24 cellular contexts compared by ENCODE assay signal in genomic region chr12:116196226-116196625, GRCh38.
DNase-seq lines count a peak whose midpoint lies in the region; ATAC-seq and TF ChIP-seq lines count a peak whose summit lies in the region.
"Had no signal": no experiment of that assay in that cellular context is flagged by ENCODE, and none has a peak within 500 bp of the region (broad histone marks: within the 10 kb centered on the region; RNA-seq: fewer than 3 reads in every experiment).

No MANE protein-coding gene starts in this region.

- no peaks in the 10 kb centered on the region for H3K27me3 ChIP-seq in Loucy (ENCODE audit: insufficient read depth, low read length, poor library complexity, severe bottlenecking)
- no peaks in the 10 kb centered on the region for H3K27me3 ChIP-seq in SK-N-SH (ENCODE audit: insufficient read depth)
- H3K27me3 ChIP-seq: BLaER1, esophagus squamous epithelium, uterus had no signal

- H3F3A ChIP-seq in Loucy (ENCODE audit: low read depth) (no peaks in the 10 kb centered on the region), SK-N-SH (replicated peaks; ENCODE audit: insufficient read depth) (peaks cover 11% of the 10 kb centered on the region)

- H3K4me2 ChIP-seq in Loucy (ENCODE audit: low read depth, low read length, poor library complexity, severe bottlenecking) (peak overlapping the region; percentile 79), SK-N-SH (no peak overlapping the region)

- H3K9me2 ChIP-seq in Loucy (replicated peaks; ENCODE audit: low read depth, low read length), result no peaks in the 10 kb centered on the region
- no peaks in the 10 kb centered on the region for H3K9me2 ChIP-seq in SK-N-SH

- H3K36me3 Mint-ChIP-seq in activated T-cell treated with anti-CD3 and anti-CD28 coated beads, Interleukin-2, amount 50 U/mL, for 24 hours (ENCODE audit: low read depth), result no peaks in the 10 kb centered on the region
- H3K36me3 Mint-ChIP-seq in activated T-cell treated with anti-CD3 and anti-CD28 coated beads, Interleukin-2, amount 50 U/mL, for 72 hours (ENCODE audit: insufficient read depth in 2 of 2), result no peaks in the 10 kb centered on the region
- H3K36me3 Mint-ChIP-seq in progenitor cell of endocrine pancreas (ENCODE audit: insufficient read depth), result no peaks in the 10 kb centered on the region

- TF ChIP-seq POLR2A in erythroblast (IDR thresholded peaks at IDR 0.05; ENCODE audit: low read length), result no peak

- DNase-seq in activated T-cell treated with anti-CD3 and anti-CD28 coated beads, Interleukin-2, amount 50 U/mL, for 24 hours, result no peak
- DNase-seq in activated T-cell treated with anti-CD3 and anti-CD28 coated beads, Interleukin-2, amount 50 U/mL, for 72 hours, result no peak
- DNase-seq in erythroblast (lab: John Stamatoyannopoulos, UW) (peak; percentile 70 to 72), progenitor cell of endocrine pancreas (ENCODE audit: low spot score, unreplicated experiment) (no peak), NCI-H2171 (lab: John Stamatoyannopoulos, UW) (no peak), SK-N-SH (no peak)
- DNase-seq: activated CD4-positive, alpha-beta T cell treated with anti-CD3 and anti-CD28 coated beads, Interleukin-2, amount 50 U/mL, for 4 hours; activated naive CD4-positive, alpha-beta T cell treated with Interleukin-2 at 50 U/mL for 16 hours; aorta; Calu3; cerebellar nuclear complex; effector CD4-positive, alpha-beta T cell; EL; esophagus squamous epithelium; HCEC 1CT; NCI-H1436; NCI-H526 treated with DMSO at 0.1 percent for 48 hours; retina; SHP77 treated with DMSO at 0.1 percent for 48 hours; uterus had no signal

- 80% methylated on average over 3 of the region's 3 CpGs for WGBS in SK-N-SH (ENCODE audit: low lambda C conversion rate)

- H4K20me1 ChIP-seq in Loucy (ENCODE audit: insufficient read depth, low read length, poor library complexity, severe bottlenecking) (peaks cover 44% of the 10 kb centered on the region), SK-N-SH (ENCODE audit: insufficient read depth) (peaks cover 99% of the 10 kb centered on the region)

- H3K9ac ChIP-seq in Loucy (ENCODE audit: low read depth, low read length, poor library complexity, severe bottlenecking) (peak overlapping the region; percentile 2), SK-N-SH (no peak overlapping the region)
- H3K9ac ChIP-seq: BLaER1 had no signal

- no peak overlapping the region for H3K4me3 Mint-ChIP-seq in activated T-cell treated with anti-CD3 and anti-CD28 coated beads, Interleukin-2, amount 50 U/mL, for 24 hours
- no peak overlapping the region for H3K4me3 Mint-ChIP-seq in activated T-cell treated with anti-CD3 and anti-CD28 coated beads, Interleukin-2, amount 50 U/mL, for 72 hours
- no peak overlapping the region for H3K4me3 Mint-ChIP-seq in progenitor cell of endocrine pancreas (ENCODE audit: low read depth)
- H3K4me3 Mint-ChIP-seq: T-helper 1 cell treated with Interleukin-12 subunit alpha and Interleukin-12 subunit beta and Interleukin-4 antibody, amounts not matched to agents 30 μg/mL and 1 μg/mL, for 36 hours had no signal

- TF ChIP-seq EP300 in SK-N-SH (IDR thresholded peaks at IDR 0.05; ENCODE audit: borderline replicate concordance in 1 of 2, low read depth in 1 of 2, low read length in 1 of 2), result no peak

- CTCF ChIA-PET in SK-N-SH (lab: Yijun Ruan, JAX), result interaction anchor here (1.2 kb wide), 2 partner anchors 28 to 40 kb away, joined by 3 to 5 read pairs; no protein-coding TSS in a partner anchor

- H3K27ac ChIP-seq in SK-N-SH (ENCODE audit: low read depth in 2 of 2, low read length in 1 of 2), result no peak overlapping the region
- H3K27ac ChIP-seq: BLaER1, esophagus squamous epithelium, uterus had no signal

- TF ChIP-seq CTCF in Loucy (conservative IDR thresholded peaks at IDR 0.05; ENCODE audit: low read length) (no peak), progenitor cell of endocrine pancreas (IDR thresholded peaks at IDR 0.05; ENCODE audit: unreplicated experiment) (no peak), SK-N-SH (IDR thresholded peaks at IDR 0.05) (no peak)

- H3K4me1 ChIP-seq in Loucy (ENCODE audit: insufficient read depth, low read length, poor library complexity, severe bottlenecking) (peaks cover 45% of the 10 kb centered on the region), SK-N-SH (ENCODE audit: control insufficient read depth in 1 of 2, insufficient read depth in 2 of 2, low read depth in 1 of 2, low read length in 1 of 2) (peaks cover 8 to 46% of the 10 kb centered on the region in 2 experiments)

- no peaks in the 10 kb centered on the region for H3K27me3 Mint-ChIP-seq in activated T-cell treated with anti-CD3 and anti-CD28 coated beads, Interleukin-2, amount 50 U/mL, for 24 hours
- H3K27me3 Mint-ChIP-seq in activated T-cell treated with anti-CD3 and anti-CD28 coated beads, Interleukin-2, amount 50 U/mL, for 72 hours (ENCODE audit: low read depth), result no peaks in the 10 kb centered on the region
- H3K27me3 Mint-ChIP-seq in progenitor cell of endocrine pancreas, result no peaks in the 10 kb centered on the region

- no peak overlapping the region for H2AFZ ChIP-seq in Loucy (ENCODE audit: low read length)
- no peak overlapping the region for H2AFZ ChIP-seq in SK-N-SH (ENCODE audit: low read depth)

- peaks cover 75% of the 10 kb centered on the region for H3K4me1 Mint-ChIP-seq in activated T-cell treated with anti-CD3 and anti-CD28 coated beads, Interleukin-2, amount 50 U/mL, for 24 hours (ENCODE audit: low read depth)
- H3K4me1 Mint-ChIP-seq in activated T-cell treated with anti-CD3 and anti-CD28 coated beads, Interleukin-2, amount 50 U/mL, for 72 hours (ENCODE audit: low read depth), result peaks cover 76% of the 10 kb centered on the region
- peaks cover 21% of the 10 kb centered on the region for H3K4me1 Mint-ChIP-seq in progenitor cell of endocrine pancreas (ENCODE audit: low read depth)

- POLR2A ChIA-PET in SK-N-SH (lab: Yijun Ruan, JAX), result no interaction called here

- no peaks in the 10 kb centered on the region for H3K9me3 Mint-ChIP-seq in activated T-cell treated with anti-CD3 and anti-CD28 coated beads, Interleukin-2, amount 50 U/mL, for 24 hours
- H3K9me3 Mint-ChIP-seq in activated T-cell treated with anti-CD3 and anti-CD28 coated beads, Interleukin-2, amount 50 U/mL, for 72 hours, result no peaks in the 10 kb centered on the region
- no peaks in the 10 kb centered on the region for H3K9me3 Mint-ChIP-seq in progenitor cell of endocrine pancreas (ENCODE audit: low read depth)
- H3K9me3 Mint-ChIP-seq: T-helper 1 cell treated with Interleukin-12 subunit alpha and Interleukin-12 subunit beta and Interleukin-4 antibody, amounts not matched to agents 30 μg/mL and 1 μg/mL, for 36 hours had no signal

- H3K36me3 ChIP-seq in Loucy (ENCODE audit: insufficient read depth, low read length) (no peaks in the 10 kb centered on the region), SK-N-SH (replicated peaks in 1 of 2; ENCODE audit: control insufficient read depth in 1 of 2, insufficient read depth in 2 of 2, low read length in 1 of 2) (peaks cover 0 to 5% of the 10 kb centered on the region in 2 experiments)
- H3K36me3 ChIP-seq: esophagus squamous epithelium, uterus had no signal

- H3K79me2 ChIP-seq in Loucy (ENCODE audit: insufficient read depth, low read length) (peaks cover 94% of the 10 kb centered on the region), SK-N-SH (ENCODE audit: insufficient read depth) (peaks cover 100% of the 10 kb centered on the region)

- no peak for TF ChIP-seq RAD21 in SK-N-SH (IDR thresholded peaks at IDR 0.05; ENCODE audit: low read length)

- H3K4me3 ChIP-seq in Loucy (ENCODE audit: low read length, poor library complexity, severe bottlenecking), result no peak overlapping the region
- no peak overlapping the region for H3K4me3 ChIP-seq in SK-N-SH (ENCODE audit: low read depth in 2 of 2, low read length in 1 of 2)
- H3K4me3 ChIP-seq: BLaER1, esophagus squamous epithelium, uterus had no signal

- no peak for ATAC-seq in activated T-cell treated with anti-CD3 and anti-CD28 coated beads, Interleukin-2, amount 50 U/mL, for 72 hours (replicated peaks in 1 of 2)
- ATAC-seq in HG02938 (IDR thresholded peaks at IDR 0.05; ENCODE audit: unreplicated experiment), result no peak

- no peaks in the 10 kb centered on the region for H3K9me3 ChIP-seq in Loucy (ENCODE audit: insufficient read depth, low read depth, low read length)
- no peaks in the 10 kb centered on the region for H3K9me3 ChIP-seq in SK-N-SH
- H3K9me3 ChIP-seq: BLaER1, esophagus squamous epithelium, uterus had no signal

- H3K27ac Mint-ChIP-seq in activated T-cell treated with anti-CD3 and anti-CD28 coated beads, Interleukin-2, amount 50 U/mL, for 24 hours, result peak overlapping the region; percentile 40
- H3K27ac Mint-ChIP-seq in activated T-cell treated with anti-CD3 and anti-CD28 coated beads, Interleukin-2, amount 50 U/mL, for 72 hours, result no peak overlapping the region
- peak overlapping the region; percentile 51 for H3K27ac Mint-ChIP-seq in progenitor cell of endocrine pancreas
- H3K27ac Mint-ChIP-seq: T-helper 1 cell treated with Interleukin-12 subunit alpha and Interleukin-12 subunit beta and Interleukin-4 antibody, amounts not matched to agents 30 μg/mL and 1 μg/mL, for 36 hours had no signal

TF ChIP-seq in SK-N-SH, 30 proteins besides CTCF, POLR2A, EP300 and RAD21:
- TF ChIP-seq USF1 (IDR thresholded peaks at IDR 0.05; ENCODE audit: borderline replicate concordance, low read depth) (no peak), MXI1 (IDR thresholded peaks at IDR 0.05; ENCODE audit: low read depth, low read length) (no peak), MAX (IDR thresholded peaks at IDR 0.05; ENCODE audit: low read depth) (no peak), SIN3A (IDR thresholded peaks at IDR 0.05; ENCODE audit: borderline replicate concordance, low read depth, low read length) (no peak), SMC3 (IDR thresholded peaks at IDR 0.05; ENCODE audit: low read depth, low read length) (no peak), RCOR1 (IDR thresholded peaks at IDR 0.05; ENCODE audit: low read length) (no peak), GATA2 (CRISPR knock-in tag; IDR thresholded peaks at IDR 0.05) (no peak), RXRA (IDR thresholded peaks at IDR 0.05; ENCODE audit: borderline replicate concordance, low read depth) (no peak)

Comparison
In these comparisons a context has a peak if more than half of its experiments do, and no peak if none do; other contexts are left out.
1. DNase-seq: peak in erythroblast (2 of 2); none in activated T-cell treated with anti-CD3 and anti-CD28 coated beads, Interleukin-2, amount 50 U/mL, for 24 hours (single experiment), activated T-cell treated with anti-CD3 and anti-CD28 coated beads, Interleukin-2, amount 50 U/mL, for 72 hours (0 of 2), progenitor cell of endocrine pancreas (single experiment), NCI-H2171 (single experiment) and SK-N-SH (single experiment).